Comparison of ENCODE assay signal across 9 cellular contexts in the genomic region with DNA sequence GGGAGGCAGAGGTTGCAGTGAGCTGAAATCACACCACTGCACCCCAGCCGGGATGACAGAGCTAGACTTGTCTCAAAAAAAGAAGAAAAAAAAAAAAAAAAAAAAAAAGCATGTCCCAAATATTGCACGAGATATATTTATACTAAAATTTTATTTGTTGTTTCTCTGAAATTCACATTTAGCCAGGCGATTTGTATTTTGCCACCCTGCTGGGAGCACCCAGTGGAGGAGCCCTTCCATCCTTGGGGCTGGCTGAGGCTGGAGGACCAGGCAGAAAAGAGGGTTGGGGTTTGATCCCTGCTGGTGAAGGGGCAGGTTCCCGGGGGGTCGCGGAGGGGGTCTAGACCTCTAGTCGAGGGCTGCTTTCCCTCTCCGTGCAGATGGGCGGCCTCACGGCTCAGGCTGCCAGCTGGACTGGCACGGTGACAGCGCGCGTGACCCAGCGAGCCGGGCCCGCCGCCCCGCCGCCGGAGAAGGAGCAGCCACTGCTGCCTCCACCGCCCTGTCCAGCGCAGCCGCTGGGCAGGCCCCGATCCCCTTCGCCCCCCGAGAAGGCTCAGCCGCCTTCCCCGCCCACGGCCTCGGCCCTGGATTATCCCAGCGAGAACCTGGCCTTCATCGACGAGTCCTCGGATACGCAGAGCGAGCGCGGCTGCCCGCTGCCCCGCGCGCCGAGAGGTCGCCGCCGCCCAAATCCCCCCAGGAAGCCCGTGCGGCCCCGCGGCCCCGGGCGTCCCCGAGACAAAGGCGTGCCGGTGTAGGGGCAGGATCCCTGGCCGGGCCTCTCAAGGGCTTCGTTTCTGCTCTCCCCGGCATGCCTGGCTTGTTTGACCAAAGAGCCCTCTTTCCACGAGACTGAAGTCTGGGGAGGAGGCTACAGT. TPM values are rescaled to one million over a fixed set of nuclear protein-coding genes. Genes with fewer than 3 reads are reported as not detected.
DNase-seq lines count a peak whose midpoint lies in the region; ATAC-seq, FAIRE-seq and TF ChIP-seq lines count a peak whose summit lies in the region.
"Had no signal": no experiment of that assay in that cellular context is flagged by ENCODE, and none has a peak within 500 bp of the region (broad histone marks: within the 10 kb centered on the region; RNA-seq: fewer than 3 reads in every experiment).

No MANE protein-coding gene starts in this region.

- peaks cover 57 to 83% (median 70%) of the 10 kb centered on the region in 4 experiments for H3K27me3 ChIP-seq in H1 (replicated peaks in 1 of 4; ENCODE audit: control insufficient read depth in 3 of 4, extremely low read depth in 1 of 4, insufficient read depth in 3 of 4, low read length in 3 of 4)
- peaks cover 15 to 19% of the 10 kb centered on the region in 2 donors for H3K27me3 ChIP-seq in uterus

- WGBS in H1 (ENCODE audit: extremely low coverage in 1 of 2, insufficient coverage in 1 of 2, insufficient read length in 1 of 2, insufficient replicate concordance in 2 of 2, low coverage in 1 of 2, low lambda C conversion rate in 2 of 2, missing lambda C conversion rate in 1 of 2), 2 experiments, result 17% methylated on average over 17 of the region's 60 CpGs; no CpG with 5 or more reads in 1 of the 2 experiments

- intact Hi-C loops in uterus (cut with DNase I; ENCODE audit: low total_unique reads), result loop anchor here (5.0 kb wide), 1 partner anchor 92 kb away; a partner anchor contains a TSS

- H3K23me2 ChIP-seq in H1 (ENCODE audit: low read depth, low read length), result peaks cover 7% of the 10 kb centered on the region; the same call in 1 of the 2 replicates

- no peak overlapping the region for H3K23ac ChIP-seq in H1 (ENCODE audit: insufficient read length)

- no peak overlapping the region for H3K56ac ChIP-seq in H1 (replicated peaks; ENCODE audit: insufficient read length, low read depth, low read length)

- no peaks in the 10 kb centered on the region for H3K79me2 ChIP-seq in H1 (ENCODE audit: control insufficient read depth in 1 of 2, insufficient read depth in 2 of 2, low read length in 2 of 2)

- TF ChIP-seq RAD21 in H1 (IDR thresholded peaks at IDR 0.05 in 1 of 2, conservative IDR thresholded peaks at IDR 0.05 in 1 of 2; ENCODE audit: low read depth in 2 of 2, low read length in 2 of 2), result no peak

- POLR2A ChIA-PET in H1 (lab: Charles Lee; ENCODE audit: partially characterized antibody), result interaction anchor here (0.7 to 1.6 kb wide), 2 partner anchors 10 to 48 kb away, joined by 3 read pairs; a partner anchor contains a TSS

- H3K18ac ChIP-seq in H1 (ENCODE audit: extremely low read depth, low read length), result no peak overlapping the region

- H3K4me2 ChIP-seq in H1 (ENCODE audit: insufficient read depth in 1 of 2, low read depth in 2 of 2, low read length in 2 of 2), result peak overlapping the region; percentile 59 to 66

- H2AK5ac ChIP-seq in H1 (ENCODE audit: low read depth, low read length), result no peak overlapping the region

- H3K4ac ChIP-seq in H1 (replicated peaks; ENCODE audit: insufficient read length, low read depth, low read length), result no peak overlapping the region

- CTCF ChIA-PET in H1 (lab: Charles Lee; ENCODE audit: partially characterized antibody), result interaction anchor here (0.6 to 1.3 kb wide), 6 partner anchors 44 to 85 kb away, joined by 3 to 4 read pairs (median 4); no protein-coding TSS in a partner anchor

- peaks cover 27% of the 10 kb centered on the region for H3K4me1 Mint-ChIP-seq in activated T-cell treated with anti-CD3 and anti-CD28 coated beads, Interleukin-2, amount 50 U/mL, for 72 hours (ENCODE audit: low read depth)

- peaks cover 0 to 16% of the 10 kb centered on the region in 2 experiments for H4K20me1 ChIP-seq in H1 (replicated peaks in 1 of 2; ENCODE audit: control insufficient read depth in 1 of 2, insufficient read depth in 2 of 2, low read length in 2 of 2)

- H3K36me3 ChIP-seq in H1 (ENCODE audit: control insufficient read depth in 2 of 4, insufficient read depth in 4 of 4, low read length in 3 of 4) (no peaks in the 10 kb centered on the region; a peak in 1 of 8 replicates), uterus (no peaks in the 10 kb centered on the region)

- DNase-seq in activated T-cell treated with anti-CD3 and anti-CD28 coated beads, Interleukin-2, amount 50 U/mL, for 72 hours, result no peak
- no peak for DNase-seq in activated T-cell treated with anti-CD3 and anti-CD28 coated beads, Interleukin-2, amount 50 U/mL, for 48 hours
- peak in 1 of 2 experiments; percentile 69 for DNase-seq in H1 (ENCODE audit: low read depth in 1 of 2, low spot score in 2 of 2)
- peak; percentile 37 for DNase-seq in myocyte (ENCODE audit: low read depth)
- DNase-seq in uterus, result peak; percentile 43 to 58
- DNase-seq in NCI-H146 treated with DMSO at 0.1 percent for 48 hours (lab: John Stamatoyannopoulos, UW; ENCODE audit: unreplicated experiment), result no peak
- no peak for DNase-seq in cortex of kidney (lab: John Stamatoyannopoulos, UW)

- no peak overlapping the region for H2BK5ac ChIP-seq in H1 (ENCODE audit: low read depth, low read length)

- no peak overlapping the region for H2BK120ac ChIP-seq in H1 (replicated peaks; ENCODE audit: low read depth, low read length)

- no peak overlapping the region for H3K27ac Mint-ChIP-seq in activated T-cell treated with anti-CD3 and anti-CD28 coated beads, Interleukin-2, amount 50 U/mL, for 72 hours

- H3K14ac ChIP-seq in H1 (ENCODE audit: insufficient read length), result no peak overlapping the region

- peak overlapping the region; percentile 84 to 85 for H3K4me3 Mint-ChIP-seq in activated T-cell treated with anti-CD3 and anti-CD28 coated beads, Interleukin-2, amount 50 U/mL, for 72 hours

- peaks cover 3 to 27% (median 18%) of the 10 kb centered on the region in 4 experiments; a peak in 6 of 7 replicates for H3K4me1 ChIP-seq in H1 (replicated peaks in 1 of 4; ENCODE audit: control insufficient read depth in 3 of 4, insufficient read depth in 4 of 4, low read length in 3 of 4)
- peaks cover 0 to 20% of the 10 kb centered on the region in 2 donors for H3K4me1 ChIP-seq in uterus

- TF ChIP-seq CTCF in H1 (IDR thresholded peaks at IDR 0.05; ENCODE audit: control extremely low read depth in 1 of 3, insufficient read depth in 1 of 3, low read depth in 1 of 3, low read length in 3 of 3) (no peak), uterus (IDR thresholded peaks at IDR 0.05) (peak in 1 of 4 experiments; percentile 4)

- H2BK15ac ChIP-seq in H1 (ENCODE audit: low read length), result no peak overlapping the region

- no peaks in the 10 kb centered on the region; a peak in 1 of 4 replicates for H3K9me3 ChIP-seq in H1 (ENCODE audit: insufficient read depth in 2 of 2, low read depth in 1 of 2, low read length in 1 of 2)
- H3K9me3 ChIP-seq in uterus, result no peaks in the 10 kb centered on the region

- H4K8ac ChIP-seq in H1 (ENCODE audit: extremely low read depth, insufficient read depth, low read length), result peak overlapping the region; percentile 75

- H4K5ac ChIP-seq in H1 (ENCODE audit: insufficient read length, low read depth, low read length), result no peak overlapping the region

- H3K9me3 Mint-ChIP-seq in activated T-cell treated with anti-CD3 and anti-CD28 coated beads, Interleukin-2, amount 50 U/mL, for 72 hours, result no peaks in the 10 kb centered on the region

- H3K36me3 Mint-ChIP-seq in activated T-cell treated with anti-CD3 and anti-CD28 coated beads, Interleukin-2, amount 50 U/mL, for 72 hours (ENCODE audit: insufficient read depth in 2 of 2), result no peaks in the 10 kb centered on the region

- no peak for FAIRE-seq in H1 (lab: Jason Lieb, UNC)
- FAIRE-seq: colon had no signal

- no peaks in the 10 kb centered on the region for H3K79me1 ChIP-seq in H1 (ENCODE audit: low read depth, low read length)

- peaks cover 74% of the 10 kb centered on the region for H3K27me3 Mint-ChIP-seq in activated T-cell treated with anti-CD3 and anti-CD28 coated beads, Interleukin-2, amount 50 U/mL, for 72 hours (ENCODE audit: low read depth)

- H3K27ac ChIP-seq in H1 (ENCODE audit: low read depth, low read length), result no peak overlapping the region
- H3K27ac ChIP-seq in uterus, result peak overlapping the region in 1 of 2 donors; percentile 63

- no peak overlapping the region for H2BK20ac ChIP-seq in H1 (ENCODE audit: low read length)

- H2AFZ ChIP-seq in H1 (ENCODE audit: low read length), result no peak overlapping the region

- H2BK12ac ChIP-seq in H1 (ENCODE audit: low read depth, low read length), result no peak overlapping the region

- H4K91ac ChIP-seq in H1 (replicated peaks; ENCODE audit: insufficient read length, low read length), result no peak overlapping the region

- TF ChIP-seq POLR2A in H1 (IDR thresholded peaks at IDR 0.05; ENCODE audit: control extremely low read depth in 1 of 2, low read depth in 2 of 2, low read length in 2 of 2) (no peak), uterus (IDR thresholded peaks at IDR 0.05) (no peak)

- H3K4me3 ChIP-seq in H1 (ENCODE audit: extremely low read depth in 1 of 4, insufficient read depth in 2 of 4, low read depth in 3 of 4, low read length in 4 of 4), result peak overlapping the region; percentile 4 to 49 (median 10); a peak in 6 of 8 replicates
- H3K4me3 ChIP-seq in uterus, result peak overlapping the region; percentile 4 to 16

- ATAC-seq in activated T-cell treated with anti-CD3 and anti-CD28 coated beads, Interleukin-2, amount 50 U/mL, for 72 hours (replicated peaks in 1 of 2), result no peak
- ATAC-seq in GM18867 (IDR thresholded peaks at IDR 0.05; ENCODE audit: unreplicated experiment), result no peak

- no peak for TF ChIP-seq EP300 in H1 (IDR thresholded peaks at IDR 0.05; ENCODE audit: borderline replicate concordance in 1 of 2, low read depth in 2 of 2, low read length in 2 of 2)

- no peak overlapping the region for H3K9ac ChIP-seq in H1 (replicated peaks in 1 of 4; ENCODE audit: extremely low read depth in 1 of 4, low read depth in 3 of 4, low read length in 3 of 4)

RNA-seq across cellular contexts. Expression of a gene that starts 1.0 kb away (rescaled TPM):
- 1 to 10 TPM in 1 of 2 donors, under 1 TPM in 1; 0.53 to 1.1 TPM for total RNA-seq in activated T-cell treated with anti-CD3 and anti-CD28 coated beads, Interleukin-2, amount 50 U/mL, for 72 hours
- total RNA-seq in H1 (2021; fragmentation: NEBNext Ultra II Directional; extraction: Animal tissue kit (Norgen Biotek cat#: 25700)), result not detected in 2 replicates
- 0.77 and 1.1 TPM in 2 replicates for polyA plus RNA-seq in H1 (2011; rRNA removed)
- polyA plus RNA-seq in H1 (2011; cell fraction: cytosol; rRNA removed), result 0.85 TPM
- 1.6 TPM for polyA plus RNA-seq in H1 (2011; cell fraction: nucleus; rRNA removed)
- 0.46 to 0.96 TPM (median 0.73 TPM) in 3 of 4 replicates, not detected in the other for polyA plus RNA-seq in H1 (2012, experiment 1 of 2)
- polyA plus RNA-seq in H1 (2012, experiment 2 of 2), result 0.71 TPM
- polyA plus RNA-seq in H1 (2013, experiment 1 of 2), result 0.49 TPM
- 0.66 TPM for polyA plus RNA-seq in H1 (2013, experiment 2 of 2)
- not detected in 2 replicates for polyA minus RNA-seq in H1 (2011; rRNA and poly(A)+ RNA removed)
- not detected for polyA minus RNA-seq in H1 (2011; cell fraction: cytosol; rRNA and poly(A)+ RNA removed)
- not detected for polyA minus RNA-seq in H1 (2011; cell fraction: nucleus; rRNA and poly(A)+ RNA removed)
- total RNA-seq in myocyte (not detected in 2 replicates), uterus (not detected)
- polyA plus RNA-seq in myocyte (2012), result 0.11 TPM

RNA-seq across cellular contexts. Expression of a gene that starts 6.1 kb away (rescaled TPM):
- 10 to 100 TPM; 40.5 to 42.4 TPM for total RNA-seq in activated T-cell treated with anti-CD3 and anti-CD28 coated beads, Interleukin-2, amount 50 U/mL, for 72 hours
- 36.1 and 37.0 TPM in 2 replicates for total RNA-seq in H1 (2021; fragmentation: NEBNext Ultra II Directional; extraction: Animal tissue kit (Norgen Biotek cat#: 25700))
- polyA plus RNA-seq in H1 (2011; rRNA removed), result 18.2 and 20.9 TPM in 2 replicates
- 24.8 TPM for polyA plus RNA-seq in H1 (2011; cell fraction: cytosol; rRNA removed)
- 29.9 TPM for polyA plus RNA-seq in H1 (2011; cell fraction: nucleus; rRNA removed)
- polyA plus RNA-seq in H1 (2012, experiment 1 of 2), result 24.8 to 32.6 TPM (median 31.0 TPM) in 4 replicates
- polyA plus RNA-seq in H1 (2012, experiment 2 of 2), result 28.6 TPM
- 13.1 TPM for polyA plus RNA-seq in H1 (2013, experiment 1 of 2)
- polyA plus RNA-seq in H1 (2013, experiment 2 of 2), result 13.3 TPM
- 9.2 and 9.3 TPM in 2 replicates for polyA minus RNA-seq in H1 (2011; rRNA and poly(A)+ RNA removed)
- 19.5 TPM for polyA minus RNA-seq in H1 (2011; cell fraction: cytosol; rRNA and poly(A)+ RNA removed)
- 13.9 TPM for polyA minus RNA-seq in H1 (2011; cell fraction: nucleus; rRNA and poly(A)+ RNA removed)
- total RNA-seq in myocyte (77.0 and 121 TPM in 2 replicates), uterus (10 to 100 TPM; 12.1 to 49.2 (median 17.5) TPM)
- 32.7 TPM for polyA plus RNA-seq in myocyte (2012)

RNA-seq across cellular contexts. Expression of a gene that starts 8.1 kb away (rescaled TPM):
- under 1 TPM in 1 of 2 donors, not detected in 1; 0.35 TPM for total RNA-seq in activated T-cell treated with anti-CD3 and anti-CD28 coated beads, Interleukin-2, amount 50 U/mL, for 72 hours
- total RNA-seq in H1 (2021; fragmentation: NEBNext Ultra II Directional; extraction: Animal tissue kit (Norgen Biotek cat#: 25700)), result 0.19 TPM in 1 of 2 replicates, not detected in the other
- not detected in 2 replicates for polyA plus RNA-seq in H1 (2011; rRNA removed)
- not detected for polyA plus RNA-seq in H1 (2011; cell fraction: cytosol; rRNA removed)
- polyA plus RNA-seq in H1 (2011; cell fraction: nucleus; rRNA removed), result 0.33 TPM
- 0.12 to 0.18 TPM in 2 of 4 replicates, not detected in the others for polyA plus RNA-seq in H1 (2012, experiment 1 of 2)
- polyA plus RNA-seq in H1 (2012, experiment 2 of 2), result 0.12 TPM
- polyA plus RNA-seq in H1 (2013, experiment 1 of 2), result 0.16 TPM
- 0.11 TPM for polyA plus RNA-seq in H1 (2013, experiment 2 of 2)
- not detected in 2 replicates for polyA minus RNA-seq in H1 (2011; rRNA and poly(A)+ RNA removed)
- polyA minus RNA-seq in H1 (2011; cell fraction: cytosol; rRNA and poly(A)+ RNA removed), result not detected
- polyA minus RNA-seq in H1 (2011; cell fraction: nucleus; rRNA and poly(A)+ RNA removed), result not detected
- not detected in 2 replicates for total RNA-seq in myocyte
- 0.09 TPM for polyA plus RNA-seq in myocyte (2012)
- total RNA-seq in uterus, result under 1 TPM in 2 of 4 donors, not detected in 2; 0.61 to 0.76 TPM

RNA-seq across cellular contexts. Expression of a gene that starts 13.6 kb away (rescaled TPM):
- 10 to 100 TPM; 57.1 to 67.4 TPM for total RNA-seq in activated T-cell treated with anti-CD3 and anti-CD28 coated beads, Interleukin-2, amount 50 U/mL, for 72 hours
- total RNA-seq in H1 (2021; fragmentation: NEBNext Ultra II Directional; extraction: Animal tissue kit (Norgen Biotek cat#: 25700)), result 36.8 and 37.8 TPM in 2 replicates
- polyA plus RNA-seq in H1 (2011; rRNA removed), result 36.2 and 55.5 TPM in 2 replicates
- polyA plus RNA-seq in H1 (2011; cell fraction: cytosol; rRNA removed), result 22.1 TPM
- 90.5 TPM for polyA plus RNA-seq in H1 (2011; cell fraction: nucleus; rRNA removed)
- 27.0 to 46.7 TPM (median 43.8 TPM) in 4 replicates for polyA plus RNA-seq in H1 (2012, experiment 1 of 2)
- 71.1 TPM for polyA plus RNA-seq in H1 (2012, experiment 2 of 2)
- 27.4 TPM for polyA plus RNA-seq in H1 (2013, experiment 1 of 2)
- polyA plus RNA-seq in H1 (2013, experiment 2 of 2), result 25.2 TPM
- 10.1 and 18.5 TPM in 2 replicates for polyA minus RNA-seq in H1 (2011; rRNA and poly(A)+ RNA removed)
- 15.6 TPM for polyA minus RNA-seq in H1 (2011; cell fraction: cytosol; rRNA and poly(A)+ RNA removed)
- polyA minus RNA-seq in H1 (2011; cell fraction: nucleus; rRNA and poly(A)+ RNA removed), result 10.0 TPM
- 28.4 and 32.9 TPM in 2 replicates for total RNA-seq in myocyte
- polyA plus RNA-seq in myocyte (2012), result 101 TPM
- total RNA-seq in uterus, result 10 to 100 TPM in 2 of 4 donors, 1 to 10 TPM in 1, under 1 TPM in 1; 0.51 to 32.3 (median 10.6) TPM

RNA-seq across cellular contexts. Expression of a gene that starts 14.7 kb away (rescaled TPM):
- total RNA-seq in activated T-cell treated with anti-CD3 and anti-CD28 coated beads, Interleukin-2, amount 50 U/mL, for 72 hours, result 10 to 100 TPM; 35.2 to 35.7 TPM
- total RNA-seq in H1 (2021; fragmentation: NEBNext Ultra II Directional; extraction: Animal tissue kit (Norgen Biotek cat#: 25700)), result 23.1 and 25.3 TPM in 2 replicates
- 33.7 and 38.4 TPM in 2 replicates for polyA plus RNA-seq in H1 (2011; rRNA removed)
- 33.2 TPM for polyA plus RNA-seq in H1 (2011; cell fraction: cytosol; rRNA removed)
- 23.2 TPM for polyA plus RNA-seq in H1 (2011; cell fraction: nucleus; rRNA removed)
- 16.5 to 26.6 TPM (median 24.0 TPM) in 4 replicates for polyA plus RNA-seq in H1 (2012, experiment 1 of 2)
- 37.8 TPM for polyA plus RNA-seq in H1 (2012, experiment 2 of 2)
- 17.6 TPM for polyA plus RNA-seq in H1 (2013, experiment 1 of 2)
- polyA plus RNA-seq in H1 (2013, experiment 2 of 2), result 18.1 TPM
- 3.2 and 4.2 TPM in 2 replicates for polyA minus RNA-seq in H1 (2011; rRNA and poly(A)+ RNA removed)
- polyA minus RNA-seq in H1 (2011; cell fraction: cytosol; rRNA and poly(A)+ RNA removed), result 7.0 TPM
- 14.7 TPM for polyA minus RNA-seq in H1 (2011; cell fraction: nucleus; rRNA and poly(A)+ RNA removed)
- total RNA-seq in myocyte, result 67.5 and 89.1 TPM in 2 replicates
- 105 TPM for polyA plus RNA-seq in myocyte (2012)
- 10 to 100 TPM; 54.8 to 72.9 (median 62.0) TPM for total RNA-seq in uterus

Comparison
In these comparisons a context has a peak if more than half of its experiments do, and no peak if none do; other contexts are left out.
1. DNase-seq: peak in myocyte (single experiment) and uterus (2 of 2); none in activated T-cell treated with anti-CD3 and anti-CD28 coated beads, Interleukin-2, amount 50 U/mL, for 72 hours (0 of 2), activated T-cell treated with anti-CD3 and anti-CD28 coated beads, Interleukin-2, amount 50 U/mL, for 48 hours (0 of 2), NCI-H146 treated with DMSO at 0.1 percent for 48 hours (single experiment) and cortex of kidney (single experiment).